ENCODE assay signal across 8 cellular contexts in the genomic region with DNA sequence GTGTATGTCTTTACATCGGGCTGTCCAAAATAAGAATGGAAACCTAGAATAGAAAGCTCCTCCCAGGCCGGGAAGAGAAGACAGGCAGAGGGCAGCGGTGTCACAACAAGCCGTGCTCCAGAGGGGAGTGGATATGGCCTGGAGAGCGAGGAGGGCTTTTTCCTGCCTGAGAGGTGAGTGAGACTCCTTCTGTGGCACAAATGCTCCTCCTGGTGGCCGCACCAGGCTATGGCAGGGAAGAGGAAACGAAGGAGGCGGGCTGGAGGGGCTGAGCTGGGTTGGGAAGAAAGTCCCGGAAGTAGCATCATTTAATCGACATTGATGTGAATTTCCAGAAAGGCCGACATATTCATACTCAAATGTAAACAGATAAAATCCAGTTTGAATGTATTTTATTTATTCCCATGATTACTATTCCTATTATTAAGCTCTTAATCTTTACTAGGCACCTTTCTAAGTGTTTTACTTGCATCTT. TPM values are rescaled to one million over a fixed set of nuclear protein-coding genes. Genes with fewer than 3 reads are reported as not detected.
DNase-seq lines count a peak whose midpoint lies in the region; ATAC-seq, FAIRE-seq and TF ChIP-seq lines count a peak whose summit lies in the region.

No MANE protein-coding gene starts in this region.

- peak; percentile 87 for FAIRE-seq in GM12892 (lab: Jason Lieb, UNC)

- no peak overlapping the region for H3K27ac ChIP-seq in right atrium auricular region

- DNase-seq in GM12892 (ENCODE audit: insufficient read length) = peak; percentile 50
- peak; percentile 69 for DNase-seq in NCI-H187 treated with DMSO at 0.1 percent for 48 hours (lab: John Stamatoyannopoulos, UW)
- peak; percentile 73 for DNase-seq in T-helper 2 cell treated with Interferon-gamma antibody and Interleukin-4, amounts not matched to agents 5 μg/mL and 100 μg/mL, for 36 hours (ENCODE audit: low spot score)
- DNase-seq in amniotic epithelial cell (ENCODE audit: low read depth) = peak; percentile 67
- peak; percentile 84 for DNase-seq in right atrium auricular region (ENCODE audit: low spot score)
- DNase-seq in sciatic nerve (ENCODE audit: low spot score) = peak; percentile 88

- no peaks in the 10 kb centered on the region for H3K9me3 Mint-ChIP-seq in T-helper 2 cell treated with Interferon-gamma antibody and Interleukin-4, amounts not matched to agents 5 μg/mL and 100 μg/mL, for 36 hours

- no peaks in the 10 kb centered on the region for H3K9me3 ChIP-seq in right atrium auricular region

- ATAC-seq in sciatic nerve (peak; percentile 87), HG03432 (IDR thresholded peaks at IDR 0.05; ENCODE audit: unreplicated experiment) (no peak), HG03457 (IDR thresholded peaks at IDR 0.05; ENCODE audit: unreplicated experiment) (no peak)

- H3K36me3 ChIP-seq in right atrium auricular region = no peaks in the 10 kb centered on the region

- H3K4me3 Mint-ChIP-seq in T-helper 2 cell treated with Interferon-gamma antibody and Interleukin-4, amounts not matched to agents 5 μg/mL and 100 μg/mL, for 36 hours = no peak overlapping the region

- H3K4me1 Mint-ChIP-seq in T-helper 2 cell treated with Interferon-gamma antibody and Interleukin-4, amounts not matched to agents 5 μg/mL and 100 μg/mL, for 36 hours (ENCODE audit: low read depth) = peaks cover 10% of the 10 kb centered on the region

- no peak overlapping the region for H3K4me3 ChIP-seq in right atrium auricular region

- no peaks in the 10 kb centered on the region for H3K36me3 Mint-ChIP-seq in T-helper 2 cell treated with Interferon-gamma antibody and Interleukin-4, amounts not matched to agents 5 μg/mL and 100 μg/mL, for 36 hours (ENCODE audit: low read depth)

- TF ChIP-seq CTCF in right atrium auricular region (IDR thresholded peaks at IDR 0.05) = peak; percentile 92 to 97

- no peak for TF ChIP-seq POLR2A in GM12892 (IDR thresholded peaks at IDR 0.05; ENCODE audit: low read depth, low read length)

- intact Hi-C loops in sciatic nerve (cut with DNase I) = loop anchor here (2.0 kb wide), 1 partner anchor 59 kb away; no protein-coding TSS in a partner anchor

- H3K27me3 ChIP-seq in right atrium auricular region = peaks cover 5% of the 10 kb centered on the region in 2 donors

- H3K27ac Mint-ChIP-seq in T-helper 2 cell treated with Interferon-gamma antibody and Interleukin-4, amounts not matched to agents 5 μg/mL and 100 μg/mL, for 36 hours = no peak overlapping the region

- no peaks in the 10 kb centered on the region for H3K4me1 ChIP-seq in right atrium auricular region

- H3K27me3 Mint-ChIP-seq in T-helper 2 cell treated with Interferon-gamma antibody and Interleukin-4, amounts not matched to agents 5 μg/mL and 100 μg/mL, for 36 hours (ENCODE audit: low read depth) = peaks cover 58% of the 10 kb centered on the region

RNA-seq across cellular contexts. Expression of gene MEF2D, which starts 54.7 kb away (rescaled TPM):
- polyA plus RNA-seq in GM12892 (2012; ENCODE audit: missing spikeins) = 14.6 TPM
- total RNA-seq in right atrium auricular region (100 to 1,000 TPM in 1 of 2 donors, 10 to 100 TPM in 1; 80.1 to 104 TPM), sciatic nerve (66.8 TPM)
